ENCODE assay signal across 24 cellular contexts in the genomic region with DNA sequence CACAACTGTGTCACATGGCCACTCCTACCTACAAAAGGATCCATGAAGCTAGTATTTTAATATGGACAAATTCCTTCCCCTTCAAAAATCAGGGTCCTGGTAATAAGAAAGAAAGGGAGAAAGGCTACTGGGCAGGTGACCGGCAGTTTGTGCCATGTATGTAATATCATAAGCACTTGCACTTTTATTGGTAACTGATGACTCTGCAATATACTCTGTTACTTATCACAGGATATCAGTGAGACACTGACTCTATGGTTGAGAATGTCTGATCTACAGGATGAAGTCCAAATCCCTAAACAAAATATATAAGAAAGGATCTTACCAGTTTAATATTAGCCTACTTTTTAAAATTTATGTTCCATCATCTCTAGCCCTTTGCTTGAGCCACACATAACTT.
DNase-seq lines count a peak whose midpoint lies in the region; ATAC-seq, FAIRE-seq and TF ChIP-seq lines count a peak whose summit lies in the region.
"Had no signal": no experiment of that assay in that cellular context is flagged by ENCODE, and none has a peak within 500 bp of the region (broad histone marks: within the 10 kb centered on the region; RNA-seq: fewer than 3 reads in every experiment).

No MANE protein-coding gene starts in this region.

- in situ Hi-C loops in HepG2 (cut with HindIII; ENCODE audit: extremely low pct_ligation_motif_present, low pct_unique_long_range_greater_than_20kb), result no loop called here

- FAIRE-seq in HepG2 (lab: Jason Lieb, UNC), result no peak
- FAIRE-seq: GM12878, GM12892, GM18507 had no signal

- TF ChIP-seq POLR2A in HepG2 (IDR thresholded peaks at IDR 0.05; ENCODE audit: insufficient read depth in 1 of 2, low read depth in 2 of 2, low read length in 2 of 2) (no peak), right lobe of liver (IDR thresholded peaks at IDR 0.05) (no peak)

- H3K27me3 ChIP-seq in HepG2 (ENCODE audit: control insufficient read depth in 1 of 2, insufficient read depth in 2 of 2, low read length in 2 of 2), result no peaks in the 10 kb centered on the region
- H3K27me3 ChIP-seq in right lobe of liver, result no peaks in the 10 kb centered on the region
- no peaks in the 10 kb centered on the region for H3K27me3 ChIP-seq in MG63
- H3K27me3 ChIP-seq: BE2C, BLaER1 had no signal

- TF ChIP-seq CTCF in HepG2 (CRISPR knock-in tag; IDR thresholded peaks at IDR 0.05) (no peak), right lobe of liver (IDR thresholded peaks at IDR 0.05) (no peak), VCaP (conservative IDR thresholded peaks at IDR 0.05) (no peak)

- no peaks in the 10 kb centered on the region for H4K20me1 ChIP-seq in HepG2 (ENCODE audit: insufficient read depth, low read length)
- H4K20me1 ChIP-seq: BLaER1 had no signal

- H3K4me2 ChIP-seq in HepG2 (ENCODE audit: low read depth, low read length), result no peak overlapping the region
- H3K4me2 ChIP-seq: BLaER1 had no signal

- 95% methylated on average over 1 of the region's 1 CpG for WGBS in HepG2 (ENCODE audit: low lambda C conversion rate)
- WGBS in right lobe of liver (ENCODE audit: insufficient coverage, low coverage, low lambda C conversion rate, missing lambda C conversion rate), result 82% methylated on average over 1 of the region's 1 CpG

- POLR2A ChIA-PET in HepG2 (lab: Yijun Ruan, JAX), result no interaction called here

- H3K79me2 ChIP-seq in HepG2 (ENCODE audit: insufficient read depth, low read length), result no peaks in the 10 kb centered on the region

- no peak for TF ChIP-seq EP300 in HepG2 (IDR thresholded peaks at IDR 0.05; ENCODE audit: low read depth in 2 of 2, low read length in 2 of 2)
- no peak for TF ChIP-seq EP300 in HepG2 (CRISPR knock-in tag; IDR thresholded peaks at IDR 0.05; ENCODE audit: borderline replicate concordance)

- DNase-seq in HepG2 (ENCODE audit: low spot score) (no peak), right lobe of liver (no peak), MG63 (no peak), activated T-cell treated with anti-CD3 and anti-CD28 coated beads for 4 hours (no peak)
- DNase-seq: ACHN; BE2C; C1 segment of cervical spinal cord; CD4-positive, alpha-beta memory T cell; CD4-positive, CD25-positive, alpha-beta regulatory T cell; CD8-positive, alpha-beta memory T cell; COR-L47; DMS 273 treated with DMSO at 0.1 percent for 48 hours; DMS153; DMS53; DMS79; DND-41; EL; GDM1 had no signal

- TF ChIP-seq RAD21 in HepG2 (CRISPR knock-in tag; IDR thresholded peaks at IDR 0.05), result no peak

- H3K4me3 ChIP-seq in HepG2 (replicated peaks in 1 of 3; ENCODE audit: insufficient read depth in 1 of 3, low read depth in 2 of 3, low read length in 3 of 3) (no peak overlapping the region), right lobe of liver (no peak overlapping the region), MG63 (no peak overlapping the region)
- H3K4me3 ChIP-seq: BLaER1, GM12878 had no signal

- no peak overlapping the region for H2AFZ ChIP-seq in HepG2 (ENCODE audit: low read length)

- ATAC-seq in HepG2 (no peak), right lobe of liver (no peak)
- ATAC-seq: GM12878 had no signal

- BruUV-seq in HepG2 (replicated peaks; lab: Mats Ljungman, UMichigan), result no TSS peak

- H3K36me3 ChIP-seq in HepG2 (replicated peaks in 1 of 2; ENCODE audit: control insufficient read depth in 1 of 2, insufficient read depth in 2 of 2, low read length in 2 of 2) (no peaks in the 10 kb centered on the region), right lobe of liver (no peaks in the 10 kb centered on the region), MG63 (no peaks in the 10 kb centered on the region)
- H3K36me3 ChIP-seq: BE2C, BLaER1 had no signal

- H3K9me3 ChIP-seq in HepG2 (ENCODE audit: low read length) (peaks cover 38% of the 10 kb centered on the region), right lobe of liver (no peaks in the 10 kb centered on the region), MG63 (no peaks in the 10 kb centered on the region)
- H3K9me3 ChIP-seq: BE2C, BLaER1 had no signal

- H3K4me1 ChIP-seq in HepG2 (ENCODE audit: insufficient read depth, low read length) (no peaks in the 10 kb centered on the region), right lobe of liver (no peaks in the 10 kb centered on the region)
- H3K4me1 ChIP-seq: BE2C, BLaER1 had no signal

- intact Hi-C loops in HepG2 (cut with micrococcal nuclease; ENCODE audit: unreplicated experiment) (no loop called here), right lobe of liver (cut with DNase I) (no loop called here)

- no peak overlapping the region for H3K27ac ChIP-seq in HepG2 (ENCODE audit: extremely low read length, insufficient read depth, low read length)
- H3K27ac ChIP-seq in right lobe of liver, result no peak overlapping the region
- peak overlapping the region; percentile 96 for H3K27ac ChIP-seq in VCaP
- H3K27ac ChIP-seq: 22Rv1, BLaER1 had no signal

- no peak overlapping the region for H3K9ac ChIP-seq in HepG2 (ENCODE audit: insufficient read depth, low read depth, low read length)
- H3K9ac ChIP-seq: BLaER1 had no signal

- CTCF ChIA-PET in HepG2 (lab: Yijun Ruan, JAX; ENCODE audit: low intra/inter-chr PET ratio, low total read pairs), result no interaction called here

TF ChIP-seq in HepG2, 621 proteins besides CTCF, POLR2A, EP300 and RAD21 (continues in another document):
- TF ChIP-seq ZFAT (CRISPR knock-in tag; conservative IDR thresholded peaks at IDR 0.05), result no peak
- TF ChIP-seq, protein P1, sequence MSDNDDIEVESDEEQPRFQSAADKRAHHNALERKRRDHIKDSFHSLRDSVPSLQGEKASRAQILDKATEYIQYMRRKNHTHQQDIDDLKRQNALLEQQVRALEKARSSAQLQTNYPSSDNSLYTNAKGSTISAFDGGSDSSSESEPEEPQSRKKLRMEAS (IDR thresholded peaks at IDR 0.05), result no peak
- TF ChIP-seq, protein P2, sequence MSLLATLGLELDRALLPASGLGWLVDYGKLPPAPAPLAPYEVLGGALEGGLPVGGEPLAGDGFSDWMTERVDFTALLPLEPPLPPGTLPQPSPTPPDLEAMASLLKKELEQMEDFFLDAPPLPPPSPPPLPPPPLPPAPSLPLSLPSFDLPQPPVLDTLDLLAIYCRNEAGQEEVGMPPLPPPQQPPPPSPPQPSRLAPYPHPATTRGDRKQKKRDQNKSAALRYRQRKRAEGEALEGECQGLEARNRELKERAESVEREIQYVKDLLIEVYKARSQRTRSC (CRISPR knock-in tag; IDR thresholded peaks at IDR 0.05; ENCODE audit: low read depth), result no peak
- TF ChIP-seq MAFF (IDR thresholded peaks at IDR 0.05; ENCODE audit: low read depth, low read length), result peak; percentile 75
- no peak for TF ChIP-seq TEAD3 (CRISPR knock-in tag; optimal IDR thresholded peaks at IDR 0.05; ENCODE audit: borderline replicate concordance)
- TF ChIP-seq ZNF777 (CRISPR knock-in tag; IDR thresholded peaks at IDR 0.05), result no peak
- TF ChIP-seq, protein P3, sequence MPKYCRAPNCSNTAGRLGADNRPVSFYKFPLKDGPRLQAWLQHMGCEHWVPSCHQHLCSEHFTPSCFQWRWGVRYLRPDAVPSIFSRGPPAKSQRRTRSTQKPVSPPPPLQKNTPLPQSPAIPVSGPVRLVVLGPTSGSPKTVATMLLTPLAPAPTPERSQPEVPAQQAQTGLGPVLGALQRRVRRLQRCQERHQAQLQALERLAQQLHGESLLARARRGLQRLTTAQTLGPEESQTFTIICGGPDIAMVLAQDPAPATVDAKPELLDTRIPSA (CRISPR knock-in tag; IDR thresholded peaks at IDR 0.05; ENCODE audit: borderline replicate concordance), result no peak
- peak; percentile 68 to 81 for TF ChIP-seq MAFK (conservative IDR thresholded peaks at IDR 0.05 in 1 of 2, IDR thresholded peaks at IDR 0.05 in 1 of 2; ENCODE audit: low read length in 2 of 2)
- no peak for TF ChIP-seq SRSF9 (IDR thresholded peaks at IDR 0.05; ENCODE audit: borderline replicate concordance, insufficient read depth, low read depth, low read length, poor library complexity, severe bottlenecking)
- no peak for TF ChIP-seq ZNF251 (CRISPR knock-in tag; IDR thresholded peaks at IDR 0.05)
